ENCODE assay signal across 8 cellular contexts in the genomic region with DNA sequence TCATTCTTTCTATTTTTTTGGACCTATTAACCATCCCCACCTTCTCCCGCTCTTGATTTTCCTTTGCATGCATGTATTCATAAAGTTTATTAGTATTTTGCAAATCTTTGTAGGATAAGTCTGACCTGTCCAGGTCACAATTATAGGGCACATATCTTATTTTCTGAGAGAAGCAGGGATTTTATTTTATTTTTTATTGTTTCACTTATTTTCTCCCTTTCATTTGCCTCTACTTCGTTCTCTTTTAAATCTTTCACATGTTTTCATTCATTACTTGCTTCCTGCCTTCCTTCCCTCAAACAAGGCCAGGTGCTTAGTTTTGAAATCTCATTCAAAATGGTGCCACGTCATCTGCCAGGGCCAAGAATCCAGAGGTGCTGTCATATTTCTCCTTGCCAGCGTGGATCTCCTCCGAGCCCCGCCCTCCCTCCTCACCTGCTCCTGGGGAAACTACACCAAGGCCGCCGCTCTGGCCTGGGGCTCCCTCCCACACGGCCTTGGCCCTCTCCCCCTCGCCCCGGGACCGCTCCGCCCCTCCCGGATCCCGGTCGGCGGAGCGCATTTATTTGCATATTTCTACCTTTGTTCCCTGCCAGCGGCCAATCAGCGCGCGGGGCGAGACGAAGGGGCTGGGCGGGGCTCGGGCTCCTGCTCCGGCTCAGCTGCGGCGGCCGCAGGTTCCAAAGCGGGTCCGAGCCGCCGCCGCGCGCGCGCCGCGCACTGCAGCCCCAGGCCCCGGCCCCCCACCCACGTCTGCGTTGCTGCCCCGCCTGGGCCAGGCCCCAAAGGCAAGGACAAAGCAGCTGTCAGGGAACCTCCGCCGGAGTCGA. TPM values are rescaled to one million over a fixed set of nuclear protein-coding genes. Genes with fewer than 3 reads are reported as not detected.
A peak's percentile ranks its signal among the peaks of the same experiment; 100 is the strongest.
DNase-seq lines count a peak whose midpoint lies in the region; ATAC-seq, FAIRE-seq and TF ChIP-seq lines count a peak whose summit lies in the region.

Gene TSPAN13 (plus strand): TSS at position 654 of the 830 bp plus-strand sequence. CDS start 213 bp downstream, outside the sequence.

- no peaks in the 10 kb centered on the region; a peak in 3 of 7 replicates for H3K27me3 ChIP-seq in H1 (replicated peaks in 1 of 4; ENCODE audit: control insufficient read depth in 3 of 4, extremely low read depth in 1 of 4, insufficient read depth in 3 of 4, low read length in 3 of 4)

- peaks cover 4% of the 10 kb centered on the region; the same call in 1 of the 2 replicates for H3K23me2 ChIP-seq in H1 (ENCODE audit: low read depth, low read length)

- no peak within 1 kb of the TSS for H2BK12ac ChIP-seq in H1 (ENCODE audit: low read depth, low read length)

- no peaks in the 10 kb centered on the region for H3K9me3 Mint-ChIP-seq in activated CD8-positive, alpha-beta T cell treated with anti-CD3 and anti-CD28 coated beads for 36 hours

- peaks cover 31% of the 10 kb centered on the region for H3K27me3 Mint-ChIP-seq in activated CD8-positive, alpha-beta T cell treated with anti-CD3 and anti-CD28 coated beads for 36 hours

- peak within 1 kb of the TSS; percentile 46 to 63 (median 58) for H3K9ac ChIP-seq in H1 (replicated peaks in 1 of 4; ENCODE audit: extremely low read depth in 1 of 4, low read depth in 3 of 4, low read length in 3 of 4)

- peak within 1 kb of the TSS; percentile 94 for H2AFZ ChIP-seq in H1 (ENCODE audit: low read length)

- no peak within 1 kb of the TSS; the same call in 1 of the 2 replicates for H3K27ac ChIP-seq in H1 (ENCODE audit: low read depth, low read length)

- peak within 1 kb of the TSS; percentile 9; the same call in 1 of the 2 replicates for H2BK15ac ChIP-seq in H1 (ENCODE audit: low read length)

- TF ChIP-seq RAD21 in H1 (IDR thresholded peaks at IDR 0.05 in 1 of 2, conservative IDR thresholded peaks at IDR 0.05 in 1 of 2; ENCODE audit: low read depth in 2 of 2, low read length in 2 of 2): no peak

- FAIRE-seq in H1 (lab: Jason Lieb, UNC): no peak

- H3K14ac ChIP-seq in H1 (ENCODE audit: insufficient read length): no peak within 1 kb of the TSS

- H3K36me3 Mint-ChIP-seq in activated CD8-positive, alpha-beta T cell treated with anti-CD3 and anti-CD28 coated beads for 36 hours (ENCODE audit: low read depth): no peaks in the 10 kb centered on the region

- H4K91ac ChIP-seq in H1 (replicated peaks; ENCODE audit: insufficient read length, low read length): no peak within 1 kb of the TSS

- WGBS in H1 (ENCODE audit: extremely low coverage in 1 of 2, insufficient coverage in 1 of 2, insufficient read length in 1 of 2, insufficient replicate concordance in 2 of 2, low coverage in 1 of 2, low lambda C conversion rate in 2 of 2, missing lambda C conversion rate in 1 of 2), 2 experiments: 10% methylated on average over 18 of the region's 48 CpGs; no CpG with 5 or more reads in 1 of the 2 experiments

- no peak for TF ChIP-seq CTCF in activated CD8-positive, alpha-beta T cell treated with anti-CD3 and anti-CD28 coated beads for 36 hours (IDR thresholded peaks at IDR 0.05)
- TF ChIP-seq CTCF in H1 (IDR thresholded peaks at IDR 0.05; ENCODE audit: control extremely low read depth in 1 of 3, insufficient read depth in 1 of 3, low read depth in 1 of 3, low read length in 3 of 3): no peak

- peaks cover 2 to 9% (median 5%) of the 10 kb centered on the region in 4 experiments; a peak in 6 of 7 replicates for H3K4me1 ChIP-seq in H1 (replicated peaks in 1 of 4; ENCODE audit: control insufficient read depth in 3 of 4, insufficient read depth in 4 of 4, low read length in 3 of 4)

- peak within 1 kb of the TSS; percentile 96 for H4K8ac ChIP-seq in H1 (ENCODE audit: extremely low read depth, insufficient read depth, low read length)

- H3K4ac ChIP-seq in H1 (replicated peaks; ENCODE audit: insufficient read length, low read depth, low read length): no peak within 1 kb of the TSS

- H3K4me3 ChIP-seq in H1 (ENCODE audit: extremely low read depth in 1 of 4, insufficient read depth in 2 of 4, low read depth in 3 of 4, low read length in 4 of 4): peak within 1 kb of the TSS; percentile 63 to 96 (median 83)

- H2BK5ac ChIP-seq in H1 (ENCODE audit: low read depth, low read length): no peak within 1 kb of the TSS

- peak within 1 kb of the TSS; percentile 17 for H3K56ac ChIP-seq in H1 (replicated peaks; ENCODE audit: insufficient read length, low read depth, low read length)

- no peaks in the 10 kb centered on the region for H3K79me1 ChIP-seq in H1 (ENCODE audit: low read depth, low read length)

- TF ChIP-seq EP300 in H1 (IDR thresholded peaks at IDR 0.05; ENCODE audit: borderline replicate concordance in 1 of 2, low read depth in 2 of 2, low read length in 2 of 2): no peak

- no peaks in the 10 kb centered on the region for H3K9me3 ChIP-seq in H1 (ENCODE audit: insufficient read depth in 2 of 2, low read depth in 1 of 2, low read length in 1 of 2)

- CTCF ChIA-PET in activated CD8-positive, alpha-beta T cell treated with anti-CD3 and anti-CD28 coated beads for 36 hours (lab: Charles Lee): no interaction called here
- CTCF ChIA-PET in H1 (lab: Charles Lee; ENCODE audit: partially characterized antibody): interaction anchor here (1.1 kb wide), 1 partner anchor 48 kb away, joined by 3 read pairs; no protein-coding TSS in a partner anchor

- POLR2A ChIA-PET in activated CD8-positive, alpha-beta T cell treated with anti-CD3 and anti-CD28 coated beads for 36 hours (lab: Charles Lee): no interaction called here
- POLR2A ChIA-PET in H1 (lab: Charles Lee; ENCODE audit: partially characterized antibody): interaction anchor here (0.8 to 1.4 kb wide), 3 partner anchors 9 to 17 kb away, joined by 3 to 5 read pairs (median 3); no protein-coding TSS in a partner anchor

- H3K4me1 Mint-ChIP-seq in activated CD8-positive, alpha-beta T cell treated with anti-CD3 and anti-CD28 coated beads for 36 hours (ENCODE audit: low read depth): peaks cover 12% of the 10 kb centered on the region

- H2BK120ac ChIP-seq in H1 (replicated peaks; ENCODE audit: low read depth, low read length): no peak within 1 kb of the TSS

- peak within 1 kb of the TSS; percentile 40 for H4K5ac ChIP-seq in H1 (ENCODE audit: insufficient read length, low read depth, low read length)

- H3K23ac ChIP-seq in H1 (ENCODE audit: insufficient read length): no peak within 1 kb of the TSS

- H4K20me1 ChIP-seq in H1 (replicated peaks in 1 of 2; ENCODE audit: control insufficient read depth in 1 of 2, insufficient read depth in 2 of 2, low read length in 2 of 2): no peaks in the 10 kb centered on the region

- intact Hi-C loops in activated CD8-positive, alpha-beta T cell treated with anti-CD3 and anti-CD28 coated beads for 36 hours (cut with micrococcal nuclease): no loop called here

- peak within 1 kb of the TSS; percentile 90 to 97 for H3K4me2 ChIP-seq in H1 (ENCODE audit: insufficient read depth in 1 of 2, low read depth in 2 of 2, low read length in 2 of 2)

- peak; percentile 38 for DNase-seq in 8988T
- DNase-seq in HPDE6-E6E7 (ENCODE audit: extremely low spot score): peak; percentile 87
- DNase-seq in NCI-H748 treated with DMSO at 0.1 percent for 48 hours (lab: John Stamatoyannopoulos, UW): peak; percentile 90
- peak; percentile 81 for DNase-seq in activated CD8-positive, alpha-beta T cell treated with anti-CD3 and anti-CD28 coated beads for 36 hours
- DNase-seq in H1 (ENCODE audit: low read depth in 1 of 2, low spot score in 2 of 2): peak; percentile 87 to 90
- peak; percentile 18 for DNase-seq in medulla oblongata (ENCODE audit: extremely low spot score)
- peak; percentile 44 to 61 (median 48) for DNase-seq in stimulated activated CD4-positive, alpha-beta T cell treated with anti-CD3 and anti-CD28 coated beads, TNF-alpha, amount 100 ng/mL, for 48 hours (ENCODE audit: low read depth in 3 of 3)

- peak within 1 kb of the TSS; percentile 44 for H3K27ac Mint-ChIP-seq in activated CD8-positive, alpha-beta T cell treated with anti-CD3 and anti-CD28 coated beads for 36 hours

- no peaks in the 10 kb centered on the region for H3K36me3 ChIP-seq in H1 (ENCODE audit: control insufficient read depth in 2 of 4, insufficient read depth in 4 of 4, low read length in 3 of 4)

- peak; percentile 51 for ATAC-seq in GM19025 (IDR thresholded peaks at IDR 0.05; ENCODE audit: low read depth, unreplicated experiment)
- ATAC-seq in activated CD8-positive, alpha-beta T cell treated with anti-CD3 and anti-CD28 coated beads for 36 hours: peak; percentile 94

- H3K4me3 Mint-ChIP-seq in activated CD8-positive, alpha-beta T cell treated with anti-CD3 and anti-CD28 coated beads for 36 hours: peak within 1 kb of the TSS; percentile 67

- no peak within 1 kb of the TSS for H2AK5ac ChIP-seq in H1 (ENCODE audit: low read depth, low read length)

- peak; percentile 49 to 65 for TF ChIP-seq POLR2A in H1 (IDR thresholded peaks at IDR 0.05; ENCODE audit: control extremely low read depth in 1 of 2, low read depth in 2 of 2, low read length in 2 of 2)

- H2BK20ac ChIP-seq in H1 (ENCODE audit: low read length): no peak within 1 kb of the TSS

- H3K18ac ChIP-seq in H1 (ENCODE audit: extremely low read depth, low read length): peak within 1 kb of the TSS; percentile 36; the same call in 1 of the 2 replicates

- peaks cover 0 to 12% of the 10 kb centered on the region in 2 experiments; a peak in 2 of 4 replicates for H3K79me2 ChIP-seq in H1 (ENCODE audit: control insufficient read depth in 1 of 2, insufficient read depth in 2 of 2, low read length in 2 of 2)

TF ChIP-seq in H1, 55 proteins besides CTCF, POLR2A, EP300 and RAD21 (continues in another document):
- no peak for TF ChIP-seq GABPA (IDR thresholded peaks at IDR 0.05; ENCODE audit: borderline replicate concordance, insufficient read depth, low read length)
- TF ChIP-seq BCL11A (IDR thresholded peaks at IDR 0.05; ENCODE audit: low read depth in 2 of 2, low read length in 2 of 2): no peak
- TF ChIP-seq CHD2 (IDR thresholded peaks at IDR 0.05; ENCODE audit: low read length): no peak
- peak in 1 of 2 experiments; percentile 40; a peak in 1 of 4 replicates for TF ChIP-seq SIN3A (conservative IDR thresholded peaks at IDR 0.05 in 1 of 2, IDR thresholded peaks at IDR 0.05 in 1 of 2; ENCODE audit: low read depth in 1 of 2, low read length in 2 of 2)
- no peak for TF ChIP-seq EZH2 (IDR thresholded peaks at IDR 0.05; ENCODE audit: low read depth, low read length, severe bottlenecking)
- no peak for TF ChIP-seq CHD1 (IDR thresholded peaks at IDR 0.05; ENCODE audit: low read depth, low read length)

RNA-seq across cellular contexts. Expression of gene TSPAN13, which starts in this region (rescaled TPM):
- total RNA-seq in activated CD8-positive, alpha-beta T cell treated with anti-CD3 and anti-CD28 coated beads for 36 hours: 1 to 10 TPM in 1 of 2 experiments, under 1 TPM in 1; 0.47 to 1.0 TPM
- total RNA-seq in H1 (2021; fragmentation: NEBNext Ultra II Directional; extraction: Animal tissue kit (Norgen Biotek cat#: 25700)): 28.1 and 29.9 TPM in 2 replicates
- 11.2 and 15.3 TPM in 2 replicates for polyA plus RNA-seq in H1 (2011; rRNA removed)
- polyA plus RNA-seq in H1 (2011; cell fraction: cytosol; rRNA removed): 22.4 TPM
- 4.9 TPM for polyA plus RNA-seq in H1 (2011; cell fraction: nucleus; rRNA removed)
- 12.4 to 30.5 TPM (median 17.0 TPM) in 4 replicates for polyA plus RNA-seq in H1 (2012, experiment 1 of 2)
- polyA plus RNA-seq in H1 (2012, experiment 2 of 2): 9.7 TPM
- polyA plus RNA-seq in H1 (2013, experiment 1 of 2): 29.2 TPM
- polyA plus RNA-seq in H1 (2013, experiment 2 of 2): 34.7 TPM
- 7.5 and 8.8 TPM in 2 replicates for polyA minus RNA-seq in H1 (2011; rRNA and poly(A)+ RNA removed)
- 9.2 TPM for polyA minus RNA-seq in H1 (2011; cell fraction: cytosol; rRNA and poly(A)+ RNA removed)
- 4.7 TPM for polyA minus RNA-seq in H1 (2011; cell fraction: nucleus; rRNA and poly(A)+ RNA removed)

Comparison
In these comparisons a context has a peak if more than half of its experiments do, and no peak if none do; other contexts are left out.
1. RNA of gene TSPAN13 (total RNA-seq): 28.1 to 29.9 TPM in H1; 0.47 to 1.0 TPM in activated CD8-positive, alpha-beta T cell treated with anti-CD3 and anti-CD28 coated beads for 36 hours; every median in the first group is over 10 times any median in the second.
2. DNase-seq: peak in every context shown above with its lines; median percentile 90 in NCI-H748 treated with DMSO at 0.1 percent for 48 hours; 88 in H1; 87 in HPDE6-E6E7; 81 in activated CD8-positive, alpha-beta T cell treated with anti-CD3 and anti-CD28 coated beads for 36 hours; 48 in stimulated activated CD4-positive, alpha-beta T cell treated with anti-CD3 and anti-CD28 coated beads, TNF-alpha, amount 100 ng/mL, for 48 hours; 38 in 8988T; 18 in medulla oblongata.